Comparison of ENCODE assay signal across 18 cellular contexts in the genomic region with DNA sequence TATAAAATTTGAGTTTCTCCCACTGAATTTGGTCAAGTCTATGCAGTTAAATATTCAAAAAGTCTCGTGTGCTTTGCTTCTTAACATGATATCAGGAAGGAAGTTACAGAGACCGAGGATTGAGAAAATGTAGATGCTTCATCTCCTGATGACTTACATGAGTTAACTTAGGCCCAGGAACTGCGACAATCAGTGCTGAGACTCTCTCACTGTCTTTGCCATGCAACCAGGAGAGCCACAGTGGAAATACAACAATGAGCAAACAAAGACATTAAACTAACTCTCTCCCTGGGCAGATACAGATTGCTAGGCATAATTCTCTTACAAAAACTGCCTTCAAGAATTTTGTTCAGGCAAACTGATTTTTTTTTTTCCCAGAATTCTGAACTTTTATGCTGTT.
DNase-seq lines count a peak whose midpoint lies in the region; ATAC-seq, FAIRE-seq and TF ChIP-seq lines count a peak whose summit lies in the region.
"Had no signal": no experiment of that assay in that cellular context is flagged by ENCODE, and none has a peak within 500 bp of the region (broad histone marks: within the 10 kb centered on the region; RNA-seq: fewer than 3 reads in every experiment).

No MANE protein-coding gene starts in this region.

- no peak overlapping the region for H3K4me3 Mint-ChIP-seq in stimulated activated effector memory CD8-positive, alpha-beta T cell treated with anti-CD3 and anti-CD28 coated beads, Interleukin-12 subunit alpha, Interleukin-12 subunit beta, amount 100 ng/mL, for 72 hours
- H3K4me3 Mint-ChIP-seq: CD8-positive, alpha-beta memory T cell had no signal

- H3K36me3 ChIP-seq in HUES64 (ENCODE audit: insufficient read depth, low read length), result no peaks in the 10 kb centered on the region
- H3K36me3 ChIP-seq in endothelial cell of umbilical vein (ENCODE audit: control insufficient read depth in 2 of 2, extremely low read depth in 1 of 2, insufficient read depth in 2 of 2, low read length in 2 of 2), result no peaks in the 10 kb centered on the region
- H3K36me3 ChIP-seq in mesenchymal stem cell (ENCODE audit: control insufficient read depth in 1 of 2, insufficient read depth in 2 of 2, low read depth in 1 of 2, low read length in 2 of 2), result no peaks in the 10 kb centered on the region
- H3K36me3 ChIP-seq in smooth muscle cell (ENCODE audit: low read depth), result no peaks in the 10 kb centered on the region
- no peaks in the 10 kb centered on the region for H3K36me3 ChIP-seq in left lung

- no peak for DNase-seq in endothelial cell of umbilical vein (ENCODE audit: low read depth, low spot score)
- no peak for DNase-seq in mesenchymal stem cell
- no peak for DNase-seq in smooth muscle cell (lab: John Stamatoyannopoulos, UW; ENCODE audit: unreplicated experiment)
- no peak for DNase-seq in stimulated activated effector memory CD8-positive, alpha-beta T cell treated with anti-CD3 and anti-CD28 coated beads, Interleukin-12 subunit alpha, Interleukin-12 subunit beta, amount 100 ng/mL, for 72 hours (ENCODE audit: low spot score in 2 of 2)
- DNase-seq in left lung, result no peak
- DNase-seq in left ventricle myocardium superior, result no peak
- DNase-seq: C1 segment of cervical spinal cord; CD8-positive, alpha-beta memory T cell; DMS53; H7; NCI-H1105 treated with DMSO at 0.1 percent for 48 hours; NCI-H1694; NCI-H2081 treated with DMSO at 0.1 percent for 48 hours; NCI-H510A; NCI-H748 treated with DMSO at 0.1 percent for 48 hours; Right ventricle myocardium superior had no signal

- H3K4me3 ChIP-seq in HUES64 (ENCODE audit: low read length), result no peak overlapping the region; the same call in 1 of the 2 replicates
- H3K4me3 ChIP-seq in endothelial cell of umbilical vein (replicated peaks in 1 of 3; ENCODE audit: insufficient read depth in 1 of 3, low read depth in 1 of 3, low read length in 3 of 3), result no peak overlapping the region
- no peak overlapping the region for H3K4me3 ChIP-seq in mesenchymal stem cell (ENCODE audit: insufficient read depth in 1 of 2, low read depth in 1 of 2, low read length in 2 of 2)
- no peak overlapping the region for H3K4me3 ChIP-seq in smooth muscle cell
- no peak overlapping the region for H3K4me3 ChIP-seq in left lung

- no peak overlapping the region for H3K23ac ChIP-seq in mesenchymal stem cell (ENCODE audit: low read length in 2 of 2)

- no peak overlapping the region for H3K18ac ChIP-seq in mesenchymal stem cell (ENCODE audit: low read depth in 1 of 2, low read length in 2 of 2)

- no peak overlapping the region for H3K14ac ChIP-seq in mesenchymal stem cell (ENCODE audit: low read length in 2 of 2)

- no peaks in the 10 kb centered on the region for H3K79me1 ChIP-seq in mesenchymal stem cell (replicated peaks; ENCODE audit: low read length, poor library complexity, severe bottlenecking)

- H4K20me1 ChIP-seq in endothelial cell of umbilical vein (replicated peaks; ENCODE audit: control insufficient read depth, extremely low read depth, insufficient read depth, low read length) (no peaks in the 10 kb centered on the region), smooth muscle cell (ENCODE audit: low read depth) (no peaks in the 10 kb centered on the region)

- H3K4me2 ChIP-seq in endothelial cell of umbilical vein (ENCODE audit: insufficient read depth, low read length) (no peak overlapping the region), mesenchymal stem cell (ENCODE audit: low read length, poor library complexity, severe bottlenecking) (no peak overlapping the region), smooth muscle cell (peak overlapping the region; percentile 77)

- no peaks in the 10 kb centered on the region for H3F3A ChIP-seq in smooth muscle cell (ENCODE audit: low read depth)

- no peak overlapping the region for H2BK15ac ChIP-seq in mesenchymal stem cell (ENCODE audit: low read depth, poor library complexity, severe bottlenecking)

- intact Hi-C loops in endothelial cell of umbilical vein (cut with micrococcal nuclease) (no loop called here), left lung (cut with DNase I) (no loop called here), left ventricle myocardium superior (cut with micrococcal nuclease) (no loop called here)

- H3K27ac Mint-ChIP-seq in stimulated activated effector memory CD8-positive, alpha-beta T cell treated with anti-CD3 and anti-CD28 coated beads, Interleukin-12 subunit alpha, Interleukin-12 subunit beta, amount 100 ng/mL, for 72 hours, result no peak overlapping the region
- H3K27ac Mint-ChIP-seq: CD8-positive, alpha-beta memory T cell had no signal

- H3K27me3 ChIP-seq in HUES64 (ENCODE audit: insufficient read depth, low read length) (no peaks in the 10 kb centered on the region), endothelial cell of umbilical vein (ENCODE audit: control insufficient read depth in 2 of 2, insufficient read depth in 2 of 2, low read length in 2 of 2) (no peaks in the 10 kb centered on the region), mesenchymal stem cell (ENCODE audit: control insufficient read depth in 1 of 2, insufficient read depth in 1 of 2, low read length in 2 of 2) (no peaks in the 10 kb centered on the region), smooth muscle cell (ENCODE audit: low read depth) (no peaks in the 10 kb centered on the region), left lung (no peaks in the 10 kb centered on the region)

- no peak overlapping the region for H2AK5ac ChIP-seq in mesenchymal stem cell (ENCODE audit: low read length, severe bottlenecking)

- H3K9me3 Mint-ChIP-seq in stimulated activated effector memory CD8-positive, alpha-beta T cell treated with anti-CD3 and anti-CD28 coated beads, Interleukin-12 subunit alpha, Interleukin-12 subunit beta, amount 100 ng/mL, for 72 hours, result peaks cover 22% of the 10 kb centered on the region

- no peak overlapping the region for H2BK12ac ChIP-seq in mesenchymal stem cell (ENCODE audit: low read length in 2 of 2)

- no peak for ATAC-seq in stimulated activated effector memory CD8-positive, alpha-beta T cell treated with anti-CD3 and anti-CD28 coated beads, Interleukin-12 subunit alpha, Interleukin-12 subunit beta, amount 100 ng/mL, for 72 hours
- ATAC-seq in left lung, result no peak
- ATAC-seq in left ventricle myocardium superior, result no peak

- H3K9ac ChIP-seq in HUES64 (ENCODE audit: low read depth, low read length), result peak overlapping the region; percentile 12; the same call in 1 of the 2 replicates
- no peak overlapping the region for H3K9ac ChIP-seq in endothelial cell of umbilical vein (replicated peaks; ENCODE audit: extremely low read depth, insufficient read depth, low read length)
- H3K9ac ChIP-seq in mesenchymal stem cell (ENCODE audit: low read length), result no peak overlapping the region
- no peak overlapping the region for H3K9ac ChIP-seq in smooth muscle cell (ENCODE audit: low read depth)

- POLR2A ChIA-PET in endothelial cell of umbilical vein (lab: Charles Lee), result no interaction called here

- no peaks in the 10 kb centered on the region for H3K36me3 Mint-ChIP-seq in stimulated activated effector memory CD8-positive, alpha-beta T cell treated with anti-CD3 and anti-CD28 coated beads, Interleukin-12 subunit alpha, Interleukin-12 subunit beta, amount 100 ng/mL, for 72 hours
- H3K36me3 Mint-ChIP-seq: CD8-positive, alpha-beta memory T cell had no signal

- TF ChIP-seq CTCF in endothelial cell of umbilical vein (IDR thresholded peaks at IDR 0.05; ENCODE audit: extremely low read depth in 1 of 2, insufficient read depth in 1 of 2, low read depth in 1 of 2, low read length in 2 of 2), result no peak
- TF ChIP-seq CTCF in smooth muscle cell (IDR thresholded peaks at IDR 0.05; ENCODE audit: borderline replicate concordance, insufficient read depth, poor library complexity, severe bottlenecking), result no peak
- TF ChIP-seq CTCF in left lung (IDR thresholded peaks at IDR 0.05), result no peak

- CTCF ChIA-PET in endothelial cell of umbilical vein (lab: Charles Lee), result no interaction called here

- H3K79me2 ChIP-seq in endothelial cell of umbilical vein (ENCODE audit: control insufficient read depth, insufficient read depth, low read length), result no peaks in the 10 kb centered on the region
- H3K79me2 ChIP-seq in smooth muscle cell (ENCODE audit: low read depth), result no peaks in the 10 kb centered on the region

- H3K4ac ChIP-seq in mesenchymal stem cell (ENCODE audit: low read depth in 1 of 2, low read length in 2 of 2), result no peak overlapping the region

- no peak overlapping the region for H2BK5ac ChIP-seq in mesenchymal stem cell (ENCODE audit: low read depth, low read length, poor library complexity, severe bottlenecking)

- no peak overlapping the region for H4K8ac ChIP-seq in mesenchymal stem cell (ENCODE audit: low read length)

- no peak for TF ChIP-seq POLR2A in endothelial cell of umbilical vein (IDR thresholded peaks at IDR 0.05; ENCODE audit: low read depth, low read length)

- no peak overlapping the region for H4K91ac ChIP-seq in mesenchymal stem cell (ENCODE audit: low read length)

- H3K27ac ChIP-seq in HUES64 (ENCODE audit: low read depth, low read length), result peak overlapping the region; percentile 54
- H3K27ac ChIP-seq in endothelial cell of umbilical vein (ENCODE audit: insufficient read depth, low read depth, low read length), result no peak overlapping the region
- no peak overlapping the region for H3K27ac ChIP-seq in mesenchymal stem cell (ENCODE audit: low read length, poor library complexity, severe bottlenecking)
- H3K27ac ChIP-seq in smooth muscle cell (ENCODE audit: low read depth), result peak overlapping the region; percentile 2
- H3K27ac ChIP-seq in left lung, result no peak overlapping the region
- H3K27ac ChIP-seq: HL-60 had no signal

- peak overlapping the region; percentile 34 for H2AFZ ChIP-seq in endothelial cell of umbilical vein (ENCODE audit: low read depth, low read length)
- H2AFZ ChIP-seq in mesenchymal stem cell (ENCODE audit: low read depth, low read length), result no peak overlapping the region
- peak overlapping the region; percentile 93 for H2AFZ ChIP-seq in smooth muscle cell (ENCODE audit: low read depth)

- H3K9me3 ChIP-seq in HUES64 (ENCODE audit: insufficient read depth, low read depth, low read length) (no peaks in the 10 kb centered on the region), endothelial cell of umbilical vein (replicated peaks; ENCODE audit: control insufficient read depth, insufficient read depth, low read length) (no peaks in the 10 kb centered on the region), mesenchymal stem cell (ENCODE audit: control insufficient read depth, low read length) (peaks cover 2% of the 10 kb centered on the region), smooth muscle cell (replicated peaks; ENCODE audit: low read depth) (no peaks in the 10 kb centered on the region), left lung (no peaks in the 10 kb centered on the region)

- no peaks in the 10 kb centered on the region for H3K4me1 Mint-ChIP-seq in stimulated activated effector memory CD8-positive, alpha-beta T cell treated with anti-CD3 and anti-CD28 coated beads, Interleukin-12 subunit alpha, Interleukin-12 subunit beta, amount 100 ng/mL, for 72 hours
- H3K4me1 Mint-ChIP-seq: CD8-positive, alpha-beta memory T cell had no signal

- no TSS peak for BruUV-seq in endothelial cell of umbilical vein (replicated peaks; lab: Mats Ljungman, UMichigan)

- H2BK120ac ChIP-seq in mesenchymal stem cell (ENCODE audit: low read depth, low read length), result peak overlapping the region; percentile 5

- FAIRE-seq in endothelial cell of umbilical vein (lab: Jason Lieb, UNC), result no peak

- H3K4me1 ChIP-seq in HUES64 (ENCODE audit: insufficient read depth, low read length) (peaks cover 61% of the 10 kb centered on the region), endothelial cell of umbilical vein (ENCODE audit: control insufficient read depth, extremely low read depth, insufficient read depth, low read length) (no peaks in the 10 kb centered on the region), mesenchymal stem cell (ENCODE audit: control insufficient read depth, insufficient read depth, low read depth, low read length) (no peaks in the 10 kb centered on the region), smooth muscle cell (ENCODE audit: low read depth) (peaks cover 29% of the 10 kb centered on the region), left lung (no peaks in the 10 kb centered on the region)

- WGBS in HUES64, result 33% methylated on average over 3 of the region's 3 CpGs
- 63% methylated on average over 3 of the region's 3 CpGs for WGBS in mesenchymal stem cell
- 35% methylated on average over 3 of the region's 3 CpGs for WGBS in smooth muscle cell (ENCODE audit: low lambda C conversion rate)

- dilution Hi-C loops in endothelial cell of umbilical vein (cut with MboI; ENCODE audit: extremely low pct_ligation_motif_present, low sequenced_read_pairs), result no loop called here

- H3K9me1 ChIP-seq in endothelial cell of umbilical vein (replicated peaks; ENCODE audit: control insufficient read depth, extremely low read depth, insufficient read depth, low read length), result no peaks in the 10 kb centered on the region

Comparison
In these comparisons a context has a peak if more than half of its experiments do, and no peak if none do; other contexts are left out.
1. H3K27ac ChIP-seq: peak in HUES64 (single experiment) and smooth muscle cell (single experiment); none in endothelial cell of umbilical vein (single experiment), mesenchymal stem cell (single experiment) and left lung (0 of 2).